2 cellular contexts compared by ENCODE assay signal in the genomic region with DNA sequence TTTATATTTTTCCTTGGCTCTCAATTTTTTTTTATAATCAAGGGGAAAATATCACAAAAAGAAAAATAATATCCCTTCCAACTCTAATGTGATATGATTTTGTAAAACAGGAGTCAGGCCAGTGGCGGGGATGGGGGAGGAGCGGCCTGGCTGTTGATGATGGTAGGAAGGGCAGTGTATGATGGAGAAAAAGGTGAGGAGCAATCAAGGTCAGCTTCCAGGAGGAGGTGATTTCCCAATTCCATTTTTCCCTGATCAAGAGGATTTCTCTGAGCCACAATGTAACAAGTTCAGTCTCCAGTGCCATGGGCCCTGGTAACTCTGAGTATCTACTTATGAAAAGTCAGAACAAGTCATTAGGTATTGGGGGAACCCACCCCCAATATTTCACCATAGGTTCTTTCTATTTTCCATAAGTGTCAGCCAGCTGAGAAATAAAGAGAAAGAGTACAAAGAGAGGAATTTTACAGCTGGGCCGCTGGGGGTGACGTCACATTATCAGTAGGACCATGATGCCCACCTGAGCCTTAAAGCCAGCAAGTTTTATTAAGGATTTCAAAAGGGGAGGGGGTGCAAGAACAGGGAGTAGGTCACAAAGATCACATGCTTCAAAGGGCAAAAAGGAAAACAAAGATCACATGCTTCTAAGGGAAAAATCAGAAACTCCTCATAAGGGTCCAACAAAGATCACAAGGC.
A peak's percentile ranks its signal among the peaks of the same experiment; 100 is the strongest.
TF ChIP-seq lines count a peak whose summit lies in the region.
"Not testable (repeated sequence)": the region's sequence is repeated elsewhere in the genome, so short reads cannot be mapped to it uniquely, and the experiment has no call there.

No MANE protein-coding gene starts in this region.

TF ChIP-seq in K562, 482 proteins besides CTCF, POLR2A, EP300 and RAD21:
- TF ChIP-seq, protein P1, sequence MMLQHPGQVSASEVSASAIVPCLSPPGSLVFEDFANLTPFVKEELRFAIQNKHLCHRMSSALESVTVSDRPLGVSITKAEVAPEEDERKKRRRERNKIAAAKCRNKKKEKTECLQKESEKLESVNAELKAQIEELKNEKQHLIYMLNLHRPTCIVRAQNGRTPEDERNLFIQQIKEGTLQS (IDR thresholded peaks at IDR 0.05): peak; percentile 20; the same call in 1 of the 2 replicates
- TF ChIP-seq, protein P1 (CRISPR knock-in tag; conservative IDR thresholded peaks at IDR 0.05): not testable (repeated sequence)
- TF ChIP-seq RBM25 (IDR thresholded peaks at IDR 0.05; ENCODE audit: low read depth, low read length, severe bottlenecking) (peak; percentile 35), ZFP36 (IDR thresholded peaks at IDR 0.05; ENCODE audit: low read depth, low read length, partially characterized antibody) (peak; percentile 57)

TF ChIP-seq in HepG2, 621 proteins besides CTCF, POLR2A, EP300 and RAD21:
- TF ChIP-seq ATF7 (IDR thresholded peaks at IDR 0.05) (peak; percentile 90), CREB1 (IDR thresholded peaks at IDR 0.05) (peak; percentile 91)
- not testable (repeated sequence) for TF ChIP-seq ATF7, CREB1 (CRISPR knock-in tag; IDR thresholded peaks at IDR 0.05)
